In genomic region chr7:25846722-25847121, GRCh38 we compare ENCODE assay signal across 10 cellular contexts.
DNase-seq lines count a peak whose midpoint lies in the region; ATAC-seq and TF ChIP-seq lines count a peak whose summit lies in the region.
"Had no signal": no experiment of that assay in that cellular context is flagged by ENCODE, and none has a peak within 500 bp of the region (broad histone marks: within the 10 kb centered on the region; RNA-seq: fewer than 3 reads in every experiment).

No MANE protein-coding gene starts in this region.

- H3K27me3 Mint-ChIP-seq in nephron progenitor cell (ENCODE audit: low read depth, poor library complexity), result peaks cover 2% of the 10 kb centered on the region

- H3K4me1 ChIP-seq in muscle layer of colon (ENCODE audit: insufficient read depth, low read length), result peaks cover 78% of the 10 kb centered on the region

- no peak overlapping the region for H3K4me3 Mint-ChIP-seq in nephron progenitor cell
- H3K4me3 Mint-ChIP-seq: B cell; central memory CD8-positive, alpha-beta T cell had no signal

- H3K9me3 ChIP-seq in muscle layer of colon (ENCODE audit: low read length), result no peaks in the 10 kb centered on the region

- H3K4me1 Mint-ChIP-seq in nephron progenitor cell, result peaks cover 98% of the 10 kb centered on the region

- no peak for ATAC-seq in HG03039 (IDR thresholded peaks at IDR 0.05; ENCODE audit: unreplicated experiment)

- H3K36me3 ChIP-seq in muscle layer of colon (ENCODE audit: insufficient read depth, low read length), result no peaks in the 10 kb centered on the region

- H3K27me3 ChIP-seq in muscle layer of colon (ENCODE audit: control insufficient read depth in 1 of 2, insufficient read depth in 2 of 2, low read length in 2 of 2), result no peaks in the 10 kb centered on the region

- H3K36me3 Mint-ChIP-seq in nephron progenitor cell (ENCODE audit: low read depth), result no peaks in the 10 kb centered on the region

- H3K9ac ChIP-seq in muscle layer of colon (ENCODE audit: low read length), result no peak overlapping the region

- TF ChIP-seq POLR2A in erythroblast (IDR thresholded peaks at IDR 0.05; ENCODE audit: low read length), result no peak

- H3K4me3 ChIP-seq in muscle layer of colon (ENCODE audit: low read depth in 1 of 2, low read length in 2 of 2), result no peak overlapping the region

- DNase-seq in A172 (ENCODE audit: low spot score) (peak; percentile 39), NCI-H1694 (lab: John Stamatoyannopoulos, UW) (peak; percentile 16), dedifferentiated amniotic fluid mesenchymal stem cell (ENCODE audit: extremely low spot score) (peak; percentile 90), nephron progenitor cell (no peak), erythroblast (lab: John Stamatoyannopoulos, UW) (no peak), NOMO-1 treated with DMSO at 0.1 percent for 48 hours (lab: John Stamatoyannopoulos, UW; ENCODE audit: unreplicated experiment) (no peak)

- H3K27ac Mint-ChIP-seq in nephron progenitor cell, result no peak overlapping the region
- H3K27ac Mint-ChIP-seq: B cell had no signal

- H3K9me3 Mint-ChIP-seq in nephron progenitor cell, result no peaks in the 10 kb centered on the region
- H3K9me3 Mint-ChIP-seq: central memory CD8-positive, alpha-beta T cell had no signal

- H3K27ac ChIP-seq in muscle layer of colon (ENCODE audit: low read depth, low read length), result peak overlapping the region; percentile 82

- no peak for TF ChIP-seq CTCF in nephron progenitor cell (IDR thresholded peaks at IDR 0.05)

Comparison
In these comparisons a context has a peak if more than half of its experiments do, and no peak if none do; other contexts are left out.
1. DNase-seq: peak in A172 (single experiment), NCI-H1694 (single experiment) and dedifferentiated amniotic fluid mesenchymal stem cell (single experiment); none in nephron progenitor cell (single experiment), erythroblast (0 of 2) and NOMO-1 treated with DMSO at 0.1 percent for 48 hours (single experiment).